Comparison of ENCODE assay signal across 1 cellular context in genomic region chr18:49016648-49017539, GRCh38.
A peak's percentile ranks its signal among the peaks of the same experiment; 100 is the strongest.
TF ChIP-seq lines count a peak whose summit lies in the region.

No MANE protein-coding gene starts in this region.

TF ChIP-seq in HEK293, 187 proteins besides CTCF, POLR2A, EP300 and RAD21 (continued from another document):
- peak; percentile 43; the same call in 1 of the 2 replicates for TF ChIP-seq ZBTB11 (tag by site-specific recombination; conservative IDR thresholded peaks at IDR 0.05; ENCODE audit: low read depth)
